ENCODE assay signal across 7 cellular contexts in the genomic region with DNA sequence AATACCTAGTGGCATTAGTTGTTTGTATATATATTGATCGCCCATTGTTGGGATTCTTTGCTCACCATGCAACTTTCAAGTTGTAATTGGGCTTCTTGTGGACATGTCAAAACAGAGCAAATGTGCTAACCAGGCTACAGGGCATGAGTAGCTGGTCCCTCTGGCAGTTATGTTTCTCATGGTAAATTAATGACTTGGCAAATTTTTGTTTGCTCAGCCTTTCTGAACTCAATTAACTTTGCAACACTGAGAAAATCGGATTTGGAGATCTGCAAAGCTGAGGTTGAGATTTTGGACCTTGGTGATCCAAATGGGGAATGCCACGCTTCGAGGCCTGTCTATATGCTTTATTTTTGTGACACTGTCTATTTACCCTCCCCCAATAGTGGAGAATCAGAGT.
"Had no signal": no experiment of that assay in that cellular context is flagged by ENCODE, and none has a peak within 500 bp of the region (broad histone marks: within the 10 kb centered on the region; RNA-seq: fewer than 3 reads in every experiment).

No MANE protein-coding gene starts in this region.

- H3K4me3 ChIP-seq: K562 had no signal

- H3K9ac ChIP-seq: KMS-11 had no signal

- ATAC-seq: K562 had no signal

- DNase-seq: IMR-90, KBM-7, KG1 had no signal

- H3K4me2 ChIP-seq: KMS-11 had no signal

- FAIRE-seq: HTR-8/SVneo, K562 had no signal

- H3K27ac ChIP-seq: HL-60, KMS-11 had no signal
